ENCODE assay signal across 10 cellular contexts in the genomic region with DNA sequence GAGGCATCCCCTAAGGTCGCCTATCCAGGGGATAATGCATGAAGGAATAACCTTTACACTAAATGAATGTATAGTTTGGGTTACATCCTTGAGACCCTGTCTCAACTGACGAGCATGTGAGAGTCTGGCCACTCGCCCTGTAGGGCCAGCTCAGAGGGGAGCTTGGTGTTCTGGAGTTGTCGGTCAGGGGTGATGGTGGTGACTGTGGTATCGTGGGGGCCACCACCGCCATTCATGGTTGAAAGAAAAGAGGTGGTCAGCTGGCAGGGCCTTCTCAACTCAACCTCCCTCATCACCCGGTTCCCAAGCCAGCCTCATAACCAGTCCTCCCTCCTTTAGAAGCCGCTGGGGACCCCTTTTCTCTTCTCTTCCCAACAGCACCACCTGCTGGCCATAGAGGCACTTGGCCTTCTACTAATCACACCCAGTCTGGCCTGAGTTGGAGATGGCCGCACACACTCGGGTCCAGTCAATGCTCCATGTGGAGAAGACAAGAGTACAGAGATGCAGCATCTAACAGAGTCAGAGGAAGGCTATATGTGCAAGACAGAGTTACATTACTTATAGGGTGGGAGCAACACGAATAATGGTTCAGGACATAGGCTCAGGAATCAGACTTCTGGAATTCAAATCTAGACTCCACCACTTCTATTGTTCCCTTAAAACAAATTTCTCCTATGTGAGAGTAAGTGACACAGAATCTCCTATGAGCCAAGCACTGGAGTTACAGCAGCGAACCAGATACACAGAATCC. TPM values are rescaled to one million over a fixed set of nuclear protein-coding genes. Genes with fewer than 3 reads are reported as not detected.
DNase-seq lines count a peak whose midpoint lies in the region; ATAC-seq and TF ChIP-seq lines count a peak whose summit lies in the region.
"Not testable (repeated sequence)": the region's sequence is repeated elsewhere in the genome, so short reads cannot be mapped to it uniquely, and the experiment has no call there.
"Had no signal": no experiment of that assay in that cellular context is flagged by ENCODE, and none has a peak within 500 bp of the region (broad histone marks: within the 10 kb centered on the region; RNA-seq: fewer than 3 reads in every experiment).

No MANE protein-coding gene starts in this region.

- H3K27me3 ChIP-seq in RWPE2 (ENCODE audit: insufficient read depth, poor library complexity, severe bottlenecking): not testable (repeated sequence)

- DNase-seq in NCI-H1092 treated with DMSO at 0.1 percent for 48 hours (lab: John Stamatoyannopoulos, UW): peak; percentile 2
- not testable (repeated sequence) for DNase-seq in RWPE2 (ENCODE audit: low spot score); epithelial cell of proximal tubule (ENCODE audit: low read depth)
- peak; percentile 53 to 54 for DNase-seq in activated T-cell treated with anti-CD3 and anti-CD28 coated beads, Interleukin-2, amount 50 U/mL, for 48 hours
- peak; percentile 3 to 8 for DNase-seq in lung microvascular endothelial cell (ENCODE audit: low read depth in 2 of 2)
- DNase-seq in stimulated activated CD8-positive, alpha-beta memory T cell treated with anti-CD3 and anti-CD28 coated beads, Interleukin-4, amount 100 ng/mL, for 24 hours (ENCODE audit: low read depth): peak; percentile 11

- not testable (repeated sequence) for H3K27ac ChIP-seq in C4-2B; RWPE2 (ENCODE audit: poor library complexity, severe bottlenecking)

- peak; percentile 86 for TF ChIP-seq CTCF in C4-2B (conservative IDR thresholded peaks at IDR 0.05)
- peak; percentile 52 for TF ChIP-seq CTCF in RWPE2 (IDR thresholded peaks at IDR 0.05; ENCODE audit: poor library complexity, severe bottlenecking)
- peak; percentile 55 for TF ChIP-seq CTCF in epithelial cell of proximal tubule (conservative IDR thresholded peaks at IDR 0.05; ENCODE audit: low read depth, low read length)

- H3K4me1 ChIP-seq in RWPE2 (ENCODE audit: insufficient read depth, poor library complexity, severe bottlenecking): not testable (repeated sequence)

- not testable (repeated sequence) for H3K4me3 ChIP-seq in RWPE2 (ENCODE audit: severe bottlenecking); epithelial cell of proximal tubule (ENCODE audit: low read depth, low read length)

- H3K9me3 ChIP-seq in RWPE2 (ENCODE audit: severe bottlenecking): not testable (repeated sequence)

- peak; percentile 59 for ATAC-seq in GM19351 (IDR thresholded peaks at IDR 0.05; ENCODE audit: unreplicated experiment)
- peak; percentile 31; the same call in 1 of the 3 replicates for ATAC-seq in RWPE2 (ENCODE audit: low read depth)

- H3K36me3 ChIP-seq in RWPE2 (ENCODE audit: low read depth): not testable (repeated sequence)

RNA-seq across cellular contexts. Expression of gene PRR9, which starts 11.9 kb away (rescaled TPM):
- 0.72 TPM in 1 of 2 replicates, not detected in the other for total RNA-seq in epithelial cell of proximal tubule
- not detected in 2 replicates for total RNA-seq in lung microvascular endothelial cell
- total RNA-seq: activated CD8-positive, alpha-beta memory T cell treated with anti-CD3 and anti-CD28 coated beads for 36 hours had no signal

RNA-seq across cellular contexts. Expression of gene LELP1, which starts 26.0 kb away (rescaled TPM):
- total RNA-seq in epithelial cell of proximal tubule: not detected in 2 replicates
- total RNA-seq in lung microvascular endothelial cell: not detected in 2 replicates
- total RNA-seq: activated CD8-positive, alpha-beta memory T cell treated with anti-CD3 and anti-CD28 coated beads for 36 hours; lower leg skin had no signal

RNA-seq across cellular contexts. Expression of gene LORICRIN, which starts 30.2 kb away (rescaled TPM):
- not detected in 2 replicates for total RNA-seq in epithelial cell of proximal tubule
- not detected in 2 replicates for total RNA-seq in lung microvascular endothelial cell
- total RNA-seq: activated CD8-positive, alpha-beta memory T cell treated with anti-CD3 and anti-CD28 coated beads for 36 hours had no signal
